In the genomic region with DNA sequence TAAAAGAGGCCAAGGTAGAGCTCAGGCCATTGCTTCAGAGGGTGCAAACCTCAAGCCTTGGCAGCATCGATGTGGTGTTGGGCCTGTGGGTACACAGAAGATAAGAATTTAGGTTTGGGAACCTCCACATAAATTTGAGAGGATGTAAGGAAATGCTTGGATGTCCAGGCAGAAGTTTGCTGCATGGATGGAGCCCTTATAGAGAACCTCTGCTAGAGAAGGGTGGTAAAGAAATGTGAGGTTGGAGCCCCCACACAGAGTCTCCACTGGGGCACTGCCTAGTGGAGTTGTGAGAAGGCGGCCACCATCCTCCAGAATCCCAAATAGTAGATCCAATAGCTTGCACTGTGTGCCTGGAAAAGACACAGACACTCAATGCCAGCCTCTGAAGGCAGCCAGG, we compare ENCODE assay signal across 7 cellular contexts. TPM values are rescaled to one million over a fixed set of nuclear protein-coding genes. Genes with fewer than 3 reads are reported as not detected.
"Had no signal": no experiment of that assay in that cellular context is flagged by ENCODE, and none has a peak within 500 bp of the region (broad histone marks: within the 10 kb centered on the region; RNA-seq: fewer than 3 reads in every experiment).

No MANE protein-coding gene starts in this region.

RNA-seq across cellular contexts. Expression of a gene that starts 9.4 kb away (rescaled TPM):
- total RNA-seq: GM23248, GM23338, H1, H7, H9, HFFc6 had no signal
- polyA plus RNA-seq: GM23248, GM23338, H1 had no signal

RNA-seq across cellular contexts. Expression of a gene that starts 21.8 kb away (rescaled TPM):
- total RNA-seq: GM23248, GM23338, H1, H4, H7, H9, HFFc6 had no signal
- polyA plus RNA-seq: GM23248, GM23338, H1 had no signal

RNA-seq across cellular contexts. Expression of a gene that starts 27.4 kb away (rescaled TPM):
- total RNA-seq: GM23248, GM23338, H1, H7, H9, HFFc6 had no signal
- polyA plus RNA-seq: GM23248, GM23338, H1 had no signal

RNA-seq across cellular contexts. Expression of a gene that starts 32.2 kb away (rescaled TPM):
- total RNA-seq: GM23248, GM23338, H1, H7, H9, HFFc6 had no signal
- polyA plus RNA-seq: GM23248, GM23338, H1 had no signal

RNA-seq across cellular contexts. Expression of a gene that starts 38.0 kb away (rescaled TPM):
- total RNA-seq: GM23248, GM23338, H1, H4, H7, H9, HFFc6 had no signal
- polyA plus RNA-seq: GM23248, GM23338, H1 had no signal
